In the genomic region with DNA sequence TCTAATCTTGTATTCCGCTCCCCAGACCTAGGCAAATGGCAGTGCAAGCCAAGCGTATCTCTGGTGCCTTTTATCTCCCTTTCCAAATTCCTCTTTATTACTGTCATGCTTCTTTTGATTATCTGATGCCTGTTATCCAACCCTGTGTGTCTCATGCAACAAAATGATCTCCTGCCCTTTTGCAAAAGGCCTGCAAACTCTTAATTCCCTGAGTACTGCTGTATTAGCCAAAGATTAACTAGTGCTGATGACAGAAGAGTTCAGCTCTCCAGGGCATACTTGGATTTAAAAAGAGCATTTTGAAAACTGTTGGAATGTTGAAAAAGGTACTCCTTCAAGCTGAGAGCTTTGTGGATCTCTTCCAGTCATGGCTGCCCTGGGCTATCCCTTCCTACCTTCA, we compare ENCODE assay signal across 20 cellular contexts.
A peak's percentile ranks its signal among the peaks of the same experiment; 100 is the strongest.
DNase-seq lines count a peak whose midpoint lies in the region; ATAC-seq, FAIRE-seq and TF ChIP-seq lines count a peak whose summit lies in the region.
"Had no signal": no experiment of that assay in that cellular context is flagged by ENCODE, and none has a peak within 500 bp of the region (broad histone marks: within the 10 kb centered on the region; RNA-seq: fewer than 3 reads in every experiment).

No MANE protein-coding gene starts in this region.

- no peaks in the 10 kb centered on the region for H3K9me2 ChIP-seq in OCI-LY1 (ENCODE audit: low read depth, low read length)

- peak; percentile 54 for DNase-seq in amniotic epithelial cell (ENCODE audit: low read depth)
- no peak for DNase-seq in left lung
- DNase-seq in sciatic nerve (ENCODE audit: low spot score) = no peak
- DNase-seq in NCI-H69 (lab: John Stamatoyannopoulos, UW) = no peak
- DNase-seq in substantia nigra (lab: John Stamatoyannopoulos, UW) = no peak
- DNase-seq in urothelium cell line (ENCODE audit: low spot score) = no peak
- DNase-seq: activated B cell treated with CpG ODN at 0.5 μM for 24 hours; activated CD4-positive, alpha-beta memory T cell treated with anti-CD3 and anti-CD28 coated beads for 36 hours; activated naive CD8-positive, alpha-beta T cell treated with anti-CD3 and anti-CD28 coated beads for 36 hours; brain microvascular endothelial cell; DND-41; left colon; NCI-H1417; NCI-H2107; stimulated activated CD4-positive, alpha-beta T cell treated with anti-CD3 and anti-CD28 coated beads, Interleukin-4, amount 100 ng/mL, for 1 hour; stimulated activated naive CD4-positive, alpha-beta T cell treated with Interleukin-2 at 50 U/mL for 16 hours had no signal

- H3K9ac ChIP-seq in OCI-LY1 (ENCODE audit: low read length) = no peak overlapping the region; the same call in 1 of the 2 replicates

- H3K4me2 ChIP-seq in OCI-LY1 (ENCODE audit: low read length) = no peak overlapping the region; the same call in 1 of the 2 replicates

- no peaks in the 10 kb centered on the region for H3F3A ChIP-seq in OCI-LY1 (ENCODE audit: insufficient read depth, low read length)

- peaks cover 88% of the 10 kb centered on the region for H3K4me1 ChIP-seq in OCI-LY1 (ENCODE audit: insufficient read depth, low read length, severe bottlenecking)
- peaks cover 0 to 30% of the 10 kb centered on the region in 2 donors for H3K4me1 ChIP-seq in left lung

- H4K20me1 ChIP-seq in OCI-LY1 (ENCODE audit: insufficient read depth, low read length) = no peaks in the 10 kb centered on the region

- intact Hi-C loops in left lung (cut with DNase I) (no loop called here), sciatic nerve (cut with DNase I) (no loop called here)

- H3K79me2 ChIP-seq in OCI-LY1 (ENCODE audit: insufficient read depth, low read length) = peaks cover 13% of the 10 kb centered on the region

- H3K36me3 ChIP-seq in OCI-LY1 (ENCODE audit: insufficient read depth, low read length) (0 out of 2 replicates have a peak, but pooled peaks cover 3% of the 10 kb centered on the region), left lung (no peaks in the 10 kb centered on the region)
- H3K36me3 ChIP-seq: brain microvascular endothelial cell had no signal

- peak; percentile 65 for ATAC-seq in left lung
- ATAC-seq in sciatic nerve = peak; percentile 6
- ATAC-seq in HG03521 (IDR thresholded peaks at IDR 0.05; ENCODE audit: unreplicated experiment) = no peak
- ATAC-seq: GM12878, left colon had no signal

- H2AFZ ChIP-seq in OCI-LY1 (ENCODE audit: low read length) = no peak overlapping the region

- TF ChIP-seq CTCF in OCI-LY1 (IDR thresholded peaks at IDR 0.05; ENCODE audit: low read length) = no peak
- TF ChIP-seq CTCF in left lung (IDR thresholded peaks at IDR 0.05) = no peak

- H3K27ac ChIP-seq in OCI-LY1 (ENCODE audit: low read depth, low read length, poor library complexity, severe bottlenecking) (peak overlapping the region; percentile 67), left lung (peak overlapping the region in 1 of 2 donors; percentile 33), substantia nigra (ENCODE audit: low read depth, low read length, poor library complexity, severe bottlenecking) (no peak overlapping the region)
- H3K27ac ChIP-seq: brain microvascular endothelial cell had no signal

- no peaks in the 10 kb centered on the region for H3K9me3 ChIP-seq in OCI-LY1 (ENCODE audit: low read length)
- no peaks in the 10 kb centered on the region for H3K9me3 ChIP-seq in left lung

- FAIRE-seq in urothelium cell line (lab: Jason Lieb, UNC) = no peak
- FAIRE-seq: colon, GM12878 had no signal

- no peak overlapping the region for H3K4me3 ChIP-seq in OCI-LY1 (ENCODE audit: low read depth, low read length, poor library complexity, severe bottlenecking)
- no peak overlapping the region for H3K4me3 ChIP-seq in left lung
- H3K4me3 ChIP-seq: GM12878 had no signal

- no peaks in the 10 kb centered on the region for H3K27me3 ChIP-seq in OCI-LY1 (ENCODE audit: insufficient read depth, low read length)
- H3K27me3 ChIP-seq in left lung = no peaks in the 10 kb centered on the region
- H3K27me3 ChIP-seq: brain microvascular endothelial cell had no signal
